In the genomic region with DNA sequence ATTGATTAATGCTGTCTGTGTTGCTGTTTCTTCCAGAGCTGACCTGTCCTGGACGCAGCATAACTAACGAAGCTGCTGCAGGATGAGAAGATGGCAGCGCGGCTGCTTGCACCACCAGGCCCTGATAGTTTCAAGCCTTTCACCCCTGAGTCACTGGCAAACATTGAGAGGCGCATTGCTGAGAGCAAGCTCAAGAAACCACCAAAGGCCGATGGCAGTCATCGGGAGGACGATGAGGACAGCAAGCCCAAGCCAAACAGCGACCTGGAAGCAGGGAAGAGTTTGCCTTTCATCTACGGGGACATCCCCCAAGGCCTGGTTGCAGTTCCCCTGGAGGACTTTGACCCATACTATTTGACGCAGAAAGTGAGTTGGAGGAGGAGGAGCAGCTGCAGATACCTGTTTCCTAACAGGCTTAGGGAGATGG, we compare ENCODE assay signal across 23 cellular contexts.
"Had no signal": no experiment of that assay in that cellular context is flagged by ENCODE, and none has a peak within 500 bp of the region (broad histone marks: within the 10 kb centered on the region; RNA-seq: fewer than 3 reads in every experiment).

No MANE protein-coding gene starts in this region.

- FAIRE-seq: keratinocyte, pancreas had no signal

- H3K27ac ChIP-seq: heart right ventricle, left lung, pancreas, thyroid gland, VCaP had no signal

- H3K4me1 Mint-ChIP-seq: activated CD4-positive, alpha-beta T cell treated with anti-CD3 and anti-CD28 coated beads, Interleukin-2, amount 10 ng/mL, durations not matched to agents 7 days and 5 days; activated naive CD4-positive, alpha-beta T cell treated with anti-CD3 and anti-CD28 coated beads, Interleukin-2, amount 50 U/mL, for 24 hours had no signal

- H3K9me3 Mint-ChIP-seq: activated CD4-positive, alpha-beta T cell treated with anti-CD3 and anti-CD28 coated beads, Interleukin-2, amount 10 ng/mL, durations not matched to agents 7 days and 5 days; activated CD8-positive, alpha-beta T cell treated with anti-CD3 and anti-CD28 coated beads for 36 hours; activated naive CD4-positive, alpha-beta T cell treated with anti-CD3 and anti-CD28 coated beads, Interleukin-2, amount 50 U/mL, for 24 hours; dendritic cell treated with granulocyte-macrophage colony-stimulating factor and Interleukin-4, amounts not matched to agents 40 ng/mL and 50 ng/mL, for 4 days had no signal

- H3K4me1 ChIP-seq: heart right ventricle, left lung, pancreas, thyroid gland had no signal

- H3K4me3 ChIP-seq: body of pancreas, heart right ventricle, left lung, pancreas, smooth muscle cell, thyroid gland had no signal

- H3K27me3 Mint-ChIP-seq: dendritic cell treated with granulocyte-macrophage colony-stimulating factor and Interleukin-4, amounts not matched to agents 40 ng/mL and 50 ng/mL, for 4 days had no signal

- H3K36me3 ChIP-seq: heart right ventricle, left lung, pancreas, thyroid gland had no signal

- H3K27me3 ChIP-seq: body of pancreas, left lung, pancreas, thyroid gland had no signal

- ATAC-seq: activated CD8-positive, alpha-beta T cell treated with anti-CD3 and anti-CD28 coated beads for 36 hours; body of pancreas; heart right ventricle; left lung; sciatic nerve had no signal

- H3K4me3 Mint-ChIP-seq: activated CD4-positive, alpha-beta T cell treated with anti-CD3 and anti-CD28 coated beads, Interleukin-2, amount 10 ng/mL, durations not matched to agents 7 days and 5 days; activated CD8-positive, alpha-beta T cell treated with anti-CD3 and anti-CD28 coated beads for 36 hours; activated naive CD4-positive, alpha-beta T cell treated with anti-CD3 and anti-CD28 coated beads, Interleukin-2, amount 50 U/mL, for 24 hours; dendritic cell treated with granulocyte-macrophage colony-stimulating factor and Interleukin-4, amounts not matched to agents 40 ng/mL and 50 ng/mL, for 4 days; nephron progenitor cell had no signal

- H3K4me2 ChIP-seq: smooth muscle cell had no signal

- H3K27ac Mint-ChIP-seq: activated CD4-positive, alpha-beta T cell treated with anti-CD3 and anti-CD28 coated beads, Interleukin-2, amount 10 ng/mL, durations not matched to agents 7 days and 5 days; activated CD8-positive, alpha-beta T cell treated with anti-CD3 and anti-CD28 coated beads for 36 hours; activated naive CD4-positive, alpha-beta T cell treated with anti-CD3 and anti-CD28 coated beads, Interleukin-2, amount 50 U/mL, for 24 hours; dendritic cell treated with granulocyte-macrophage colony-stimulating factor and Interleukin-4, amounts not matched to agents 40 ng/mL and 50 ng/mL, for 4 days; nephron progenitor cell had no signal

- H3K9me3 ChIP-seq: body of pancreas, left lung, pancreas, thyroid gland had no signal

- DNase-seq: activated CD4-positive, alpha-beta T cell treated with anti-CD3 and anti-CD28 coated beads, Interleukin-2, amount 10 ng/mL, durations not matched to agents 7 days and 5 days; activated CD4-positive, CD25-positive, alpha-beta regulatory T cell treated with anti-CD3 and anti-CD28 coated beads, Interleukin-2, amount 50 U/mL, for 72 hours; activated CD8-positive, alpha-beta T cell treated with anti-CD3 and anti-CD28 coated beads for 36 hours; activated gamma-delta T cell treated with Interleukin-2 at 50 U/mL for 16 hours; anterior cingulate cortex; body of pancreas; effector CD8-positive, alpha-beta T cell; erythroblast; foreskin fibroblast; heart right ventricle; left lung; nephron progenitor cell; pancreas; stimulated activated CD4-positive, alpha-beta T cell treated with anti-CD3 and anti-CD28 coated beads, Interleukin-2, amount 100 ng/mL, for 48 hours; stimulated activated naive CD4-positive, alpha-beta T cell treated with Interleukin-2 at 50 U/mL for 16 hours; SW 1271; thyroid gland had no signal

- H3K36me3 Mint-ChIP-seq: activated naive CD4-positive, alpha-beta T cell treated with anti-CD3 and anti-CD28 coated beads, Interleukin-2, amount 50 U/mL, for 24 hours had no signal
